In genomic region chr1:212618466-212619210, GRCh38 we compare ENCODE assay signal across 16 cellular contexts.
"Had no signal": no experiment of that assay in that cellular context is flagged by ENCODE, and none has a peak within 500 bp of the region (broad histone marks: within the 10 kb centered on the region; RNA-seq: fewer than 3 reads in every experiment).

No MANE protein-coding gene starts in this region.

- H3K4me3 ChIP-seq: adrenal gland, body of pancreas, mucosa of descending colon, psoas muscle, stomach, thoracic aorta had no signal

- H3K4me1 ChIP-seq: adrenal gland, body of pancreas, psoas muscle had no signal

- H3K9me3 ChIP-seq: adrenal gland, body of pancreas, mucosa of descending colon, psoas muscle, stomach, thoracic aorta had no signal

- DNase-seq: activated CD4-positive, alpha-beta memory T cell treated with anti-CD3 and anti-CD28 coated beads, Interleukin-2, amount 10 ng/mL, durations not matched to agents 7 days and 5 days; activated CD8-positive, alpha-beta memory T cell treated with anti-CD3 and anti-CD28 coated beads, Interleukin-2, amount 50 U/mL, for 48 hours; activated naive CD4-positive, alpha-beta T cell treated with anti-CD3 and anti-CD28 coated beads, Interleukin-2, amount 50 U/mL, for 16 hours; body of pancreas; effector memory CD8-positive, alpha-beta T cell; head of caudate nucleus; mammary epithelial cell; mucosa of descending colon; natural killer cell; nucleus accumbens; psoas muscle; stomach; SW 1271 had no signal

- ATAC-seq: body of pancreas; effector memory CD8-positive, alpha-beta T cell; mucosa of descending colon; natural killer cell; psoas muscle had no signal

- H3K27me3 ChIP-seq: adrenal gland, body of pancreas, stomach had no signal

- H3K27ac ChIP-seq: adrenal gland, body of pancreas, epithelial cell of prostate, psoas muscle, stomach, thoracic aorta had no signal
